Comparison of ENCODE assay signal across 16 cellular contexts in the genomic region with DNA sequence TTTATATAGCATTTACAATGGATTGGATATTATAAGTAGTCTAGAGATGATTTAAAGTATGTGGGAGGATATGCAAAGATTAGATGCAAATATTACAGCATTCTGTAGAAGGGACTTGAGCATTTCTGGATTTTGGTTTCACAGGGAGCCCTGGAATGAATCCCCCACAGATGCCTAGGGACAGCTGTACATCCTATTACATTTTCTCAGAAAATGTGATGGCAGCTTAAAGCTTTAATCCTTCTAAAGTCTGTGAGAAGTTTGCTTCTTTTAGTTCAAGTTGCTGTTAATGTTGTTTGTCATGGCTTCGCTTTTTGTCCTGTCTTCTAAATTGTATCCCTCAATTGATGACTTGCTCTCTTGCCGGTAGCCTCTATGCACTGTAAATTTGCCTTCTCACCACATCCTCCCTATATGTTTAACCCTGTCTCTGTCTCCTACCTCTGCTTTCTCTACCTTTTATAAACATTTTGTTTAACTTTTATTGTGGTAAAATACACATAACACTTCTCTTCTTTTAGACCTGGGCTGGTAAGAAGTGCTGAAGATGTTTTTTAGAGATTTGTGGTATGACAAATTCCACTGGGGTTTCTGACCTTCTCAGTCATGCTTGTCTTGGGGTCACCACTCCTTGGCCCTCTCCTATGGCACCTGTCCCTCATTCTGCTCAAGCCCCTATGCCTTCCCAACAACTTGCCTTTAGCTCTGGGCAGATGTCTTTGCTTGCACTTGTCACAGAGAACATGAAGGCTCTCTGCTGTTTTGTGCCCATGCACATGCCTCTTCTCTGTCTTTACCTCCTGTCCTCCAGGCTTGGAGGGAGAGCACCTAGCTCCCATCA. TPM values are rescaled to one million over a fixed set of nuclear protein-coding genes. Genes with fewer than 3 reads are reported as not detected.
DNase-seq lines count a peak whose midpoint lies in the region; ATAC-seq and TF ChIP-seq lines count a peak whose summit lies in the region.
"Had no signal": no experiment of that assay in that cellular context is flagged by ENCODE, and none has a peak within 500 bp of the region (broad histone marks: within the 10 kb centered on the region; RNA-seq: fewer than 3 reads in every experiment).

No MANE protein-coding gene starts in this region.

- peaks cover 0 to 19% (median 9%) of the 10 kb centered on the region in 11 experiments; a peak in 10 of 22 replicates for H3K9me3 ChIP-seq in BLaER1 treated with 17β-estradiol and CSF1 and Interleukin-3, amounts not matched to agents 10 nM and 100 nM (replicated peaks in 1 of 11)
- H3K9me3 ChIP-seq in Karpas-422 (ENCODE audit: low read length) (no peaks in the 10 kb centered on the region), A673 (ENCODE audit: low read depth, low read length, poor library complexity, severe bottlenecking) (no peaks in the 10 kb centered on the region), neuronal stem cell (replicated peaks in 1 of 2; ENCODE audit: control insufficient read depth in 2 of 2, insufficient read depth in 1 of 2, low read depth in 1 of 2, low read length in 2 of 2) (no peaks in the 10 kb centered on the region)
- H3K9me3 ChIP-seq: esophagus muscularis mucosa had no signal

- peaks cover 0 to 56% (median 19%) of the 10 kb centered on the region in 11 experiments; a peak in 12 of 22 replicates for H4K20me1 ChIP-seq in BLaER1 treated with 17β-estradiol and CSF1 and Interleukin-3, amounts not matched to agents 10 nM and 100 nM
- no peaks in the 10 kb centered on the region for H4K20me1 ChIP-seq in Karpas-422 (ENCODE audit: insufficient read depth, low read depth, low read length)

- no peak overlapping the region for H4K8ac ChIP-seq in neuronal stem cell (ENCODE audit: low read depth, low read length)

- H3K36me3 ChIP-seq in BLaER1 treated with 17β-estradiol and CSF1 and Interleukin-3, amounts not matched to agents 10 nM and 100 nM: peaks cover 0 to 36% (median 19%) of the 10 kb centered on the region in 11 experiments; a peak in 16 of 22 replicates
- no peaks in the 10 kb centered on the region for H3K36me3 ChIP-seq in Karpas-422 (ENCODE audit: insufficient read depth, low read length)
- no peaks in the 10 kb centered on the region for H3K36me3 ChIP-seq in A673 (ENCODE audit: insufficient read depth, low read length, poor library complexity, severe bottlenecking)
- H3K36me3 ChIP-seq in neuronal stem cell (replicated peaks in 1 of 2; ENCODE audit: control insufficient read depth in 2 of 2, insufficient read depth in 2 of 2, low read length in 2 of 2): no peaks in the 10 kb centered on the region
- H3K36me3 ChIP-seq: esophagus muscularis mucosa had no signal

- no peak overlapping the region for H2BK5ac ChIP-seq in neuronal stem cell (ENCODE audit: low read length)

- H3K4me2 ChIP-seq in BLaER1 treated with 17β-estradiol and CSF1 and Interleukin-3, amounts not matched to agents 10 nM and 100 nM: peak overlapping the region in 6 of 11 experiments; percentile 3 to 46 (median 23); a peak in 6 of 22 replicates
- H3K4me2 ChIP-seq in Karpas-422 (ENCODE audit: low read depth, low read length, poor library complexity, severe bottlenecking) (peak overlapping the region; percentile 49), neuronal stem cell (ENCODE audit: insufficient read depth, low read length, poor library complexity, severe bottlenecking) (no peak overlapping the region)

- H3K79me1 ChIP-seq in neuronal stem cell (ENCODE audit: low read depth, low read length): no peaks in the 10 kb centered on the region

- H3K4ac ChIP-seq in neuronal stem cell (ENCODE audit: low read length): no peak overlapping the region

- WGBS in neuronal stem cell (ENCODE audit: extremely low coverage in 2 of 2, insufficient read length in 2 of 2, insufficient replicate concordance in 1 of 2), 2 donors: no CpG with 5 or more reads among the region's 2 CpGs

- H2AK5ac ChIP-seq in neuronal stem cell (ENCODE audit: low read depth, low read length): no peak overlapping the region

- POLR2A ChIA-PET in A673 (lab: Charles Lee; ENCODE audit: low non-redundant PET): interaction anchor here (0.6 kb wide), 2 partner anchors 31 to 572 kb away, joined by 3 read pairs; no protein-coding TSS in a partner anchor

- no peak overlapping the region for H3K23ac ChIP-seq in neuronal stem cell (ENCODE audit: low read depth, low read length, poor library complexity)

- no peak overlapping the region for H3K9ac ChIP-seq in BLaER1 treated with 17β-estradiol and CSF1 and Interleukin-3, amounts not matched to agents 10 nM and 100 nM
- no peak overlapping the region; the same call in 1 of the 2 replicates for H3K9ac ChIP-seq in Karpas-422 (ENCODE audit: low read length)
- H3K9ac ChIP-seq in neuronal stem cell (ENCODE audit: low read depth, low read length, poor library complexity): no peak overlapping the region

- DNase-seq in Karpas-422 (no peak), putamen (ENCODE audit: low spot score) (no peak), A673 (ENCODE audit: low spot score) (no peak), neuronal stem cell (ENCODE audit: low spot score) (no peak), NCI-H2171 (lab: John Stamatoyannopoulos, UW) (no peak)
- peak; percentile 12 for DNase-seq in central memory CD4-positive, alpha-beta T cell
- DNase-seq: activated effector memory CD4-positive, alpha-beta T cell treated with Interleukin-2 at 50 U/mL for 16 hours; C1 segment of cervical spinal cord; GDM1; hypothalamus; mammary epithelial cell; NCI-H524 treated with DMSO at 0.1 percent for 48 hours had no signal

- H2BK120ac ChIP-seq in neuronal stem cell (ENCODE audit: low read depth, low read length): no peak overlapping the region

- no peak overlapping the region for H3K4me3 ChIP-seq in BLaER1 treated with 17β-estradiol and CSF1 and Interleukin-3, amounts not matched to agents 10 nM and 100 nM
- H3K4me3 ChIP-seq in Karpas-422 (ENCODE audit: low read length) (no peak overlapping the region), A673 (ENCODE audit: low read depth, low read length, poor library complexity, severe bottlenecking) (no peak overlapping the region), neuronal stem cell (ENCODE audit: low read length in 2 of 2) (no peak overlapping the region)
- H3K4me3 ChIP-seq: esophagus muscularis mucosa had no signal

- no peak overlapping the region for H3K14ac ChIP-seq in neuronal stem cell (ENCODE audit: low read length)

- H3K27ac ChIP-seq in BLaER1 treated with 17β-estradiol and CSF1 and Interleukin-3, amounts not matched to agents 10 nM and 100 nM: no peak overlapping the region
- H3K27ac ChIP-seq in Karpas-422 (ENCODE audit: low read length) (peak overlapping the region; percentile 71), A673 (ENCODE audit: low read depth, low read length, poor library complexity, severe bottlenecking) (no peak overlapping the region), neuronal stem cell (replicated peaks; ENCODE audit: low read length) (no peak overlapping the region)
- H3K27ac ChIP-seq: esophagus muscularis mucosa had no signal

- intact Hi-C loops in A673 (cut with micrococcal nuclease; ENCODE audit: unreplicated experiment): no loop called here

- H2AFZ ChIP-seq in Karpas-422 (ENCODE audit: low read length): no peak overlapping the region
- H2AFZ ChIP-seq in neuronal stem cell (ENCODE audit: low read length): no peak overlapping the region

- peak; percentile 40 for ATAC-seq in GM18867 (IDR thresholded peaks at IDR 0.05; ENCODE audit: unreplicated experiment)
- ATAC-seq: Right ventricle myocardium inferior had no signal

- peaks cover 0 to 21% (median 12%) of the 10 kb centered on the region in 10 experiments; a peak in 14 of 20 replicates for H3K4me1 ChIP-seq in BLaER1 treated with 17β-estradiol and CSF1 and Interleukin-3, amounts not matched to agents 10 nM and 100 nM
- H3K4me1 ChIP-seq in Karpas-422 (ENCODE audit: low read length) (peaks cover 74% of the 10 kb centered on the region), A673 (ENCODE audit: insufficient read depth, low read length, poor library complexity, severe bottlenecking) (peaks cover 49% of the 10 kb centered on the region), neuronal stem cell (ENCODE audit: control insufficient read depth in 2 of 2, insufficient read depth in 1 of 2, low read depth in 1 of 2, low read length in 2 of 2) (peaks cover under 1 to 4% of the 10 kb centered on the region in 2 donors)

- H2BK15ac ChIP-seq in neuronal stem cell (ENCODE audit: low read length): no peak overlapping the region

- no peaks in the 10 kb centered on the region for H3K9me2 ChIP-seq in Karpas-422 (replicated peaks; ENCODE audit: insufficient read depth, low read length)

- H3K79me2 ChIP-seq in Karpas-422 (ENCODE audit: low read length): peaks cover 99% of the 10 kb centered on the region

- no peak for TF ChIP-seq CTCF in A673 (conservative IDR thresholded peaks at IDR 0.05; ENCODE audit: low read depth, low read length)

- H2BK12ac ChIP-seq in neuronal stem cell (ENCODE audit: low read length): no peak overlapping the region

- no peaks in the 10 kb centered on the region for H3K27me3 ChIP-seq in BLaER1 treated with 17β-estradiol and CSF1 and Interleukin-3, amounts not matched to agents 10 nM and 100 nM
- H3K27me3 ChIP-seq in Karpas-422 (ENCODE audit: low read length): no peaks in the 10 kb centered on the region
- no peaks in the 10 kb centered on the region for H3K27me3 ChIP-seq in A673 (replicated peaks; ENCODE audit: insufficient read depth, low read depth, low read length, poor library complexity)
- no peaks in the 10 kb centered on the region for H3K27me3 ChIP-seq in neuronal stem cell (ENCODE audit: control insufficient read depth in 3 of 3, insufficient read depth in 3 of 3, low read depth in 1 of 3, low read length in 3 of 3)
- H3K27me3 ChIP-seq: esophagus muscularis mucosa had no signal

- no TSS peak for BruUV-seq in A673 (replicated peaks; lab: Mats Ljungman, UMichigan)

- H4K91ac ChIP-seq in neuronal stem cell (ENCODE audit: low read depth, low read length, poor library complexity): no peak overlapping the region

- H3K18ac ChIP-seq in neuronal stem cell (ENCODE audit: low read length): no peak overlapping the region

- CTCF ChIA-PET in A673 (lab: Charles Lee): no interaction called here

RNA-seq across cellular contexts. Expression of a gene that starts 37.9 kb away (rescaled TPM):
- total RNA-seq in Karpas-422 (2014; rRNA removed; shearing (Covaris generic); ENCODE audit: low replicate concordance): 38.2 and 92.3 TPM in 2 replicates
- 10.3 and 12.8 TPM in 2 replicates for total RNA-seq in A673 (2021)
- 2.2 TPM for polyA plus RNA-seq in neuronal stem cell (2013, experiment 1 of 2)
- 2.7 TPM for polyA plus RNA-seq in neuronal stem cell (2013, experiment 2 of 2)
